In the genomic region with DNA sequence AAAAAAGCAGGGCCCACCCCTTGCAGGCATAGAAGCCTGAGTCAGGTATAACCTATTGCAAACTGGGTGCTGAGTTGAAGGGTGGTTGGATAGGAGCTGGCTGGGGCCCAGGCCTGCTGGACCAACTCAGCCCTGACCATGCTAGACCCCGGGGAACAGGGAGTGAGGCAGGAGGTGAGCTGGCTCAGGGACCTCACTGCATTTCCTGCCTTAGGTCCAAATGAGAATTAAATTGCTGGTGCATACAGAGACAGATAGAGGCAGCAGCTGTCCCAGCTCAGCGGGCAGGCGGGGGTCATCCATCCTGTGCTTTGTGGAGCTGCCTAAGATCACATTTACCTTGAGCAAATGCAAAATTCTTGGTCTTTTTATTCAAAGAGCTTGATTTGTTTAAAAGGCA, we compare ENCODE assay signal across 15 cellular contexts. TPM values are rescaled to one million over a fixed set of nuclear protein-coding genes. Genes with fewer than 3 reads are reported as not detected.
"Had no signal": no experiment of that assay in that cellular context is flagged by ENCODE, and none has a peak within 500 bp of the region (broad histone marks: within the 10 kb centered on the region; RNA-seq: fewer than 3 reads in every experiment).

No MANE protein-coding gene starts in this region.

- H3K9me3 Mint-ChIP-seq: activated B cell treated with CpG ODN at 0.5 μM for 24 hours; activated CD4-positive, alpha-beta T cell treated with anti-CD3 and anti-CD28 coated beads, Interleukin-2, amount 10 ng/mL, durations not matched to agents 7 days and 5 days; activated naive CD4-positive, alpha-beta T cell treated with anti-CD3 and anti-CD28 coated beads for 36 hours; dendritic cell treated with granulocyte-macrophage colony-stimulating factor and Interleukin-4, amounts not matched to agents 40 ng/mL and 50 ng/mL, for 4 days; naive thymus-derived CD4-positive, alpha-beta T cell had no signal

- H3K9me3 ChIP-seq: body of pancreas, right atrium auricular region had no signal

- H3K36me3 Mint-ChIP-seq: naive thymus-derived CD4-positive, alpha-beta T cell had no signal

- DNase-seq: activated B cell treated with CpG ODN at 0.5 μM for 24 hours; activated CD4-positive, alpha-beta T cell treated with anti-CD3 and anti-CD28 coated beads, Interleukin-2, amount 10 ng/mL, durations not matched to agents 7 days and 5 days; activated CD8-positive, alpha-beta memory T cell treated with anti-CD3 and anti-CD28 coated beads for 24 hours; activated naive CD4-positive, alpha-beta T cell treated with anti-CD3 and anti-CD28 coated beads for 36 hours; body of pancreas; left cardiac atrium; naive thymus-derived CD4-positive, alpha-beta T cell; T-helper 9 cell; trophoblast cell had no signal

- H3K4me1 ChIP-seq: body of pancreas, right atrium auricular region had no signal

- H3K4me1 Mint-ChIP-seq: activated B cell treated with CpG ODN at 0.5 μM for 24 hours; activated CD4-positive, alpha-beta T cell treated with anti-CD3 and anti-CD28 coated beads, Interleukin-2, amount 10 ng/mL, durations not matched to agents 7 days and 5 days; naive thymus-derived CD4-positive, alpha-beta T cell had no signal

- H3K27ac ChIP-seq: body of pancreas, hepatocyte, right atrium auricular region, skin epidermis had no signal

- H3K36me3 ChIP-seq: right atrium auricular region had no signal

- H3K4me3 Mint-ChIP-seq: activated B cell treated with CpG ODN at 0.5 μM for 24 hours; activated CD4-positive, alpha-beta T cell treated with anti-CD3 and anti-CD28 coated beads, Interleukin-2, amount 10 ng/mL, durations not matched to agents 7 days and 5 days; activated naive CD4-positive, alpha-beta T cell treated with anti-CD3 and anti-CD28 coated beads for 36 hours; dendritic cell treated with granulocyte-macrophage colony-stimulating factor and Interleukin-4, amounts not matched to agents 40 ng/mL and 50 ng/mL, for 4 days; naive thymus-derived CD4-positive, alpha-beta T cell had no signal

- H3K27me3 ChIP-seq: body of pancreas, hepatocyte, right atrium auricular region had no signal

- ATAC-seq: body of pancreas; left cardiac atrium; naive thymus-derived CD4-positive, alpha-beta T cell had no signal

- H3K27ac Mint-ChIP-seq: activated B cell treated with CpG ODN at 0.5 μM for 24 hours; activated CD4-positive, alpha-beta T cell treated with anti-CD3 and anti-CD28 coated beads, Interleukin-2, amount 10 ng/mL, durations not matched to agents 7 days and 5 days; activated naive CD4-positive, alpha-beta T cell treated with anti-CD3 and anti-CD28 coated beads for 36 hours; dendritic cell treated with granulocyte-macrophage colony-stimulating factor and Interleukin-4, amounts not matched to agents 40 ng/mL and 50 ng/mL, for 4 days; naive thymus-derived CD4-positive, alpha-beta T cell had no signal

- H3K4me3 ChIP-seq: body of pancreas, hepatocyte, lung, right atrium auricular region, skin epidermis had no signal

RNA-seq across cellular contexts. Expression of gene USH1C, which starts 25.2 kb away (rescaled TPM):
- total RNA-seq: activated B cell treated with CpG ODN at 0.5 μM for 24 hours; activated CD4-positive, alpha-beta T cell treated with anti-CD3 and anti-CD28 coated beads, Interleukin-2, amount 10 ng/mL, durations not matched to agents 7 days and 5 days; activated naive CD4-positive, alpha-beta T cell treated with anti-CD3 and anti-CD28 coated beads for 36 hours; mononuclear cell; naive thymus-derived CD4-positive, alpha-beta T cell; right atrium auricular region had no signal

RNA-seq across cellular contexts. Expression of gene OTOG, which starts 28.0 kb away (rescaled TPM):
- total RNA-seq: activated B cell treated with CpG ODN at 0.5 μM for 24 hours; activated CD4-positive, alpha-beta T cell treated with anti-CD3 and anti-CD28 coated beads, Interleukin-2, amount 10 ng/mL, durations not matched to agents 7 days and 5 days; activated naive CD4-positive, alpha-beta T cell treated with anti-CD3 and anti-CD28 coated beads for 36 hours; body of pancreas; left cardiac atrium; mononuclear cell; naive thymus-derived CD4-positive, alpha-beta T cell; right atrium auricular region had no signal

RNA-seq across cellular contexts. Expression of gene ABCC8, which starts 42.4 kb away (rescaled TPM):
- total RNA-seq: activated B cell treated with CpG ODN at 0.5 μM for 24 hours; activated CD4-positive, alpha-beta T cell treated with anti-CD3 and anti-CD28 coated beads, Interleukin-2, amount 10 ng/mL, durations not matched to agents 7 days and 5 days; activated naive CD4-positive, alpha-beta T cell treated with anti-CD3 and anti-CD28 coated beads for 36 hours had no signal
